In genomic region chrX:19758536-19758935, GRCh38 we compare ENCODE assay signal across 13 cellular contexts.
DNase-seq lines count a peak whose midpoint lies in the region; ATAC-seq and TF ChIP-seq lines count a peak whose summit lies in the region.
"Had no signal": no experiment of that assay in that cellular context is flagged by ENCODE, and none has a peak within 500 bp of the region (broad histone marks: within the 10 kb centered on the region; RNA-seq: fewer than 3 reads in every experiment).

No MANE protein-coding gene starts in this region.

- H3K4me3 ChIP-seq in GM06990 (replicated peaks; ENCODE audit: low read depth, low read length), result no peak overlapping the region
- H3K4me3 ChIP-seq in mucosa of descending colon, result no peak overlapping the region
- no peak overlapping the region for H3K4me3 ChIP-seq in prostate gland
- H3K4me3 ChIP-seq: GM23338, transverse colon had no signal

- TF ChIP-seq CTCF in GM06990 (IDR thresholded peaks at IDR 0.05; ENCODE audit: insufficient read depth, low read length, poor library complexity, severe bottlenecking) (no peak), mucosa of descending colon (IDR thresholded peaks at IDR 0.05) (no peak), prostate gland (IDR thresholded peaks at IDR 0.05) (no peak)

- intact Hi-C loops in mucosa of descending colon (cut with DNase I, micrococcal nuclease), result no loop called here
- intact Hi-C loops in prostate gland (cut with DNase I), result no loop called here

- WGBS in prostate gland, result 23% methylated on average over 4 of the region's 4 CpGs

- peak; percentile 57 for DNase-seq in GM06990 (ENCODE audit: extremely low read depth, insufficient read length)
- peak; percentile 11 for DNase-seq in HT1080 (ENCODE audit: low read depth)
- DNase-seq in SKM-1 (lab: John Stamatoyannopoulos, UW; ENCODE audit: unreplicated experiment), result peak; percentile 22
- no peak for DNase-seq in mucosa of descending colon
- DNase-seq in NCI-H524 treated with DMSO at 0.1 percent for 48 hours (lab: John Stamatoyannopoulos, UW), result no peak
- no peak for DNase-seq in prostate gland (ENCODE audit: low spot score)
- DNase-seq: effector CD8-positive, alpha-beta T cell; NCI-H2029; stimulated activated CD4-positive, alpha-beta T cell treated with anti-CD3 and anti-CD28 coated beads, Interleukin-4, amount 100 ng/mL, for 4 hours; transverse colon had no signal

- TF ChIP-seq POLR2A in prostate gland (IDR thresholded peaks at IDR 0.05), result no peak

- H3K9me3 ChIP-seq in mucosa of descending colon (no peaks in the 10 kb centered on the region), prostate gland (no peaks in the 10 kb centered on the region)
- H3K9me3 ChIP-seq: transverse colon had no signal

- H3K27me3 ChIP-seq in GM06990 (replicated peaks; ENCODE audit: control insufficient read depth, insufficient read depth, low read length) (no peaks in the 10 kb centered on the region), prostate gland (replicated peaks; ENCODE audit: insufficient read depth) (no peaks in the 10 kb centered on the region)
- H3K27me3 ChIP-seq: transverse colon had no signal

- ATAC-seq in mucosa of descending colon (peak; percentile 70), GM21381 (IDR thresholded peaks at IDR 0.05; ENCODE audit: unreplicated experiment) (no peak), HG03354 (IDR thresholded peaks at IDR 0.05; ENCODE audit: poor library complexity, severe bottlenecking, unreplicated experiment) (no peak)
- ATAC-seq: GM23338 had no signal

- H3K4me1 ChIP-seq in mucosa of descending colon (ENCODE audit: low read depth), result peaks cover 2% of the 10 kb centered on the region
- no peaks in the 10 kb centered on the region for H3K4me1 ChIP-seq in prostate gland (replicated peaks)

- no peak overlapping the region for H3K27ac ChIP-seq in prostate gland
- H3K27ac ChIP-seq: transverse colon had no signal

- no peaks in the 10 kb centered on the region; the same call in 1 of the 2 replicates for H3K36me3 ChIP-seq in GM06990 (ENCODE audit: control insufficient read depth, insufficient read depth, low read length)
- H3K36me3 ChIP-seq in mucosa of descending colon (ENCODE audit: low read depth), result no peaks in the 10 kb centered on the region
- no peaks in the 10 kb centered on the region for H3K36me3 ChIP-seq in prostate gland
- H3K36me3 ChIP-seq: transverse colon had no signal

Comparison
In these comparisons a context has a peak if more than half of its experiments do, and no peak if none do; other contexts are left out.
1. DNase-seq: peak in GM06990 (single experiment), HT1080 (single experiment) and SKM-1 (single experiment); none in mucosa of descending colon (0 of 3), NCI-H524 treated with DMSO at 0.1 percent for 48 hours (single experiment) and prostate gland (single experiment).